16 cellular contexts compared by ENCODE assay signal in genomic region chr22:32676196-32676595, GRCh38.
DNase-seq lines count a peak whose midpoint lies in the region; ATAC-seq and TF ChIP-seq lines count a peak whose summit lies in the region.
"Had no signal": no experiment of that assay in that cellular context is flagged by ENCODE, and none has a peak within 500 bp of the region (broad histone marks: within the 10 kb centered on the region; RNA-seq: fewer than 3 reads in every experiment).

No MANE protein-coding gene starts in this region.

- ATAC-seq in esophagus mucosa (peak; percentile 61), omental fat pad (ENCODE audit: low FRiP score) (peak; percentile 39), left lung (no peak)
- ATAC-seq in stimulated activated memory B cell treated with anti-CD40 and anti-IgM and Interleukin-4, amounts not matched to agents 10 μg/mL and 1 μg/mL and 100 μg/mL, for 72 hours, result no peak
- ATAC-seq: GM12878 had no signal

- H3K4me3 Mint-ChIP-seq in stimulated activated memory B cell treated with anti-CD40 and anti-IgM and Interleukin-4, amounts not matched to agents 10 μg/mL and 1 μg/mL and 100 μg/mL, for 72 hours, result no peak overlapping the region
- H3K4me3 Mint-ChIP-seq: B cell; CD4-positive, alpha-beta memory T cell; H9 had no signal

- TF ChIP-seq CTCF in LNCaP clone FGC (IDR thresholded peaks at IDR 0.05; ENCODE audit: control insufficient read depth, extremely low read depth, insufficient read depth), result no peak
- no peak for TF ChIP-seq CTCF in omental fat pad (IDR thresholded peaks at IDR 0.05)
- TF ChIP-seq CTCF in coronary artery (IDR thresholded peaks at IDR 0.05), result no peak
- no peak for TF ChIP-seq CTCF in left lung (IDR thresholded peaks at IDR 0.05)

- no peaks in the 10 kb centered on the region for H3K9me3 ChIP-seq in BLaER1 treated with 17β-estradiol and CSF1 and Interleukin-3, amounts not matched to agents 10 nM and 100 nM (replicated peaks in 1 of 11)
- no peaks in the 10 kb centered on the region for H3K9me3 ChIP-seq in left lung

- H3K9ac ChIP-seq in BLaER1 treated with 17β-estradiol and CSF1 and Interleukin-3, amounts not matched to agents 10 nM and 100 nM, result no peak overlapping the region

- peak overlapping the region in 10 of 11 experiments; percentile 40 to 74 (median 60); a peak in 19 of 22 replicates for H3K4me2 ChIP-seq in BLaER1 treated with 17β-estradiol and CSF1 and Interleukin-3, amounts not matched to agents 10 nM and 100 nM

- no peaks in the 10 kb centered on the region for H4K20me1 ChIP-seq in BLaER1 treated with 17β-estradiol and CSF1 and Interleukin-3, amounts not matched to agents 10 nM and 100 nM

- H3K4me1 ChIP-seq in BLaER1 treated with 17β-estradiol and CSF1 and Interleukin-3, amounts not matched to agents 10 nM and 100 nM, result peaks cover 11 to 19% (median 16%) of the 10 kb centered on the region in 10 experiments
- H3K4me1 ChIP-seq in left lung, result no peaks in the 10 kb centered on the region

- no peaks in the 10 kb centered on the region for H3K36me3 ChIP-seq in BLaER1 treated with 17β-estradiol and CSF1 and Interleukin-3, amounts not matched to agents 10 nM and 100 nM
- no peaks in the 10 kb centered on the region for H3K36me3 ChIP-seq in left lung

- H3K27me3 Mint-ChIP-seq in stimulated activated memory B cell treated with anti-CD40 and anti-IgM and Interleukin-4, amounts not matched to agents 10 μg/mL and 1 μg/mL and 100 μg/mL, for 72 hours, result peaks cover 28% of the 10 kb centered on the region

- H3K27ac ChIP-seq in BLaER1 treated with 17β-estradiol and CSF1 and Interleukin-3, amounts not matched to agents 10 nM and 100 nM, result no peak overlapping the region
- H3K27ac ChIP-seq in coronary artery (no peak overlapping the region), left lung (no peak overlapping the region)

- H3K36me3 Mint-ChIP-seq in stimulated activated memory B cell treated with anti-CD40 and anti-IgM and Interleukin-4, amounts not matched to agents 10 μg/mL and 1 μg/mL and 100 μg/mL, for 72 hours, result no peaks in the 10 kb centered on the region
- H3K36me3 Mint-ChIP-seq: CD4-positive, alpha-beta memory T cell had no signal

- H3K4me3 ChIP-seq in BLaER1 treated with 17β-estradiol and CSF1 and Interleukin-3, amounts not matched to agents 10 nM and 100 nM, result no peak overlapping the region
- H3K4me3 ChIP-seq in LNCaP clone FGC (ENCODE audit: low read depth, low read length), result no peak overlapping the region
- no peak overlapping the region for H3K4me3 ChIP-seq in coronary artery
- H3K4me3 ChIP-seq in left lung, result no peak overlapping the region
- H3K4me3 ChIP-seq: GM12878 had no signal

- peak; percentile 28 for DNase-seq in LNCaP clone FGC (ENCODE audit: low read depth)
- no peak for DNase-seq in omental fat pad (ENCODE audit: low spot score)
- no peak for DNase-seq in coronary artery (ENCODE audit: low spot score)
- no peak for DNase-seq in left lung
- DNase-seq: CD4-positive, alpha-beta memory T cell; DMS79; H9; NCI-H1417; NCI-H187 treated with DMSO at 0.1 percent for 48 hours; NCI-H446; NCI-H69 had no signal

- H3K9me3 Mint-ChIP-seq in stimulated activated memory B cell treated with anti-CD40 and anti-IgM and Interleukin-4, amounts not matched to agents 10 μg/mL and 1 μg/mL and 100 μg/mL, for 72 hours, result peaks cover 5% of the 10 kb centered on the region

- H3K27me3 ChIP-seq in BLaER1 treated with 17β-estradiol and CSF1 and Interleukin-3, amounts not matched to agents 10 nM and 100 nM, result no peaks in the 10 kb centered on the region
- peaks cover 0 to 2% of the 10 kb centered on the region in 2 donors for H3K27me3 ChIP-seq in left lung

- no peaks in the 10 kb centered on the region for H3K4me1 Mint-ChIP-seq in stimulated activated memory B cell treated with anti-CD40 and anti-IgM and Interleukin-4, amounts not matched to agents 10 μg/mL and 1 μg/mL and 100 μg/mL, for 72 hours
- H3K4me1 Mint-ChIP-seq: B cell; CD4-positive, alpha-beta memory T cell; H9 had no signal

- H3K27ac Mint-ChIP-seq in stimulated activated memory B cell treated with anti-CD40 and anti-IgM and Interleukin-4, amounts not matched to agents 10 μg/mL and 1 μg/mL and 100 μg/mL, for 72 hours, result no peak overlapping the region
- H3K27ac Mint-ChIP-seq: B cell; CD4-positive, alpha-beta memory T cell; H9 had no signal

- intact Hi-C loops in left lung (cut with DNase I), result no loop called here

Comparison
In these comparisons a context has a peak if more than half of its experiments do, and no peak if none do; other contexts are left out.
1. ATAC-seq: peak in esophagus mucosa (single experiment) and omental fat pad (single experiment); none in stimulated activated memory B cell treated with anti-CD40 and anti-IgM and Interleukin-4, amounts not matched to agents 10 μg/mL and 1 μg/mL and 100 μg/mL, for 72 hours (single experiment) and left lung (single experiment).